In the genomic region with DNA sequence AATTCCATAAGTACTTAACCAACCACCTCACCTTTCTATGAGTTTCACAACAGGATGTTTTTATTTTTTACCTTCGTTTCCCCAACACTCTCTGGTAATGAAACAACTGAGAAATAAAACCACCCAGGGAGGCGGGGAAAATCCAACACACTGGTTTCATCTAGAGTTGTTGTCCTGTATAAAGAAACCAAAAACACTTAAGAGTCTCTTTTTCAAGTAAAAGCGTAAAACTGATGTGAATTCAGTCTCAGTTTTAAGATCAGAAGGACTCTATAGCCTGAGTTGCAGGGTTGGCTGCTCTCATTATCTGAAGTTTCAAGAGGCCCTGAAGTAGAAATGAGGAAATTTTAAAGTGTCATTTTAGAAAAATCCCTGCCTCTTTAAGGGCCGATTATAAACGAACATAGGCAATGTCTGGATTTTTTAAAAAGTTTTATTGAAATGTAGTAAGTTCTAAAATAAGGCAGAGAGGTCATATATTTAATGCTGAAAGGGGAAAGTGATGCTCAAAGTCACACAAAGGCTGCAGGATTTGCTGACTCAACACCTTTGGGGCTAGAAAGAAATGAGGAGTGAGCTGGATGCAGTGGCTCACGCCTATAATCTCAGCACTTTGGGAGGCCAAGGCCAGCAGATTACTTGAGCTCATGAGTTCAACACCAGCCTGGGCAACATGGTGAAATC, we compare ENCODE assay signal across 12 cellular contexts. TPM values are rescaled to one million over a fixed set of nuclear protein-coding genes. Genes with fewer than 3 reads are reported as not detected.
DNase-seq lines count a peak whose midpoint lies in the region; ATAC-seq and TF ChIP-seq lines count a peak whose summit lies in the region.
"Had no signal": no experiment of that assay in that cellular context is flagged by ENCODE, and none has a peak within 500 bp of the region (broad histone marks: within the 10 kb centered on the region; RNA-seq: fewer than 3 reads in every experiment).

No MANE protein-coding gene starts in this region.

- in situ Hi-C loops in GM13976 (cut with MboI; ENCODE audit: low sequenced_read_pairs, unreplicated experiment) = no loop called here

- H2BK20ac ChIP-seq in H9 (ENCODE audit: low read depth, low read length, poor library complexity, severe bottlenecking) = no peak overlapping the region

- no peak overlapping the region for H2BK15ac ChIP-seq in H9 (ENCODE audit: low read depth, low read length)

- H3K9ac ChIP-seq in OCI-LY3 (ENCODE audit: low read length) (no peak overlapping the region), H9 (ENCODE audit: extremely low read depth, insufficient read length, low read length) (no peak overlapping the region)

- H2AFZ ChIP-seq in OCI-LY3 (ENCODE audit: low read depth, low read length) (no peak overlapping the region), H9 (ENCODE audit: low read length) (no peak overlapping the region)

- H3K23ac ChIP-seq in H9 (ENCODE audit: insufficient read length, low read depth, low read length) = no peak overlapping the region

- H3K79me1 ChIP-seq in H9 (ENCODE audit: insufficient read depth, low read depth, low read length, poor library complexity, severe bottlenecking) = no peaks in the 10 kb centered on the region

- peaks cover 2 to 9% (median 8%) of the 10 kb centered on the region in 3 experiments; a peak in 6 of 7 replicates for H3K36me3 Mint-ChIP-seq in H9 (ENCODE audit: insufficient read depth in 1 of 3, low read depth in 3 of 3)

- H3K9me3 ChIP-seq in OCI-LY3 (ENCODE audit: insufficient read depth, low read length) (no peaks in the 10 kb centered on the region), right lobe of liver (peaks cover 0 to 2% (median 0%) of the 10 kb centered on the region in 4 donors), WERI-Rb-1 (ENCODE audit: severe bottlenecking) (no peaks in the 10 kb centered on the region), H9 (ENCODE audit: control insufficient read depth, low read depth, low read length) (no peaks in the 10 kb centered on the region)
- H3K9me3 ChIP-seq: uterus had no signal

- H3T11ph ChIP-seq in H9 (ENCODE audit: low read length) = no peak overlapping the region

- peaks cover 2 to 7% of the 10 kb centered on the region in 2 experiments for H3K4me1 Mint-ChIP-seq in H9

- H4K5ac ChIP-seq in H9 (ENCODE audit: insufficient read length, low read depth, low read length) = no peak overlapping the region

- H3K79me2 ChIP-seq in OCI-LY3 (ENCODE audit: low read length) (no peaks in the 10 kb centered on the region), H9 (ENCODE audit: insufficient read depth, low read length) (no peaks in the 10 kb centered on the region)

- no peak for TF ChIP-seq POLR2A in right lobe of liver (IDR thresholded peaks at IDR 0.05)

- H3K4ac ChIP-seq in H9 (ENCODE audit: low read depth, low read length) = no peak overlapping the region

- peak; percentile 45 for DNase-seq in GM13976 (ENCODE audit: low spot score)
- no peak for DNase-seq in right lobe of liver
- no peak for DNase-seq in foreskin fibroblast
- no peak for DNase-seq in WERI-Rb-1
- no peak for DNase-seq in NCI-H82 (lab: John Stamatoyannopoulos, UW)
- DNase-seq in H9 = no peak
- DNase-seq: DMS53, left colon, occipital lobe, uterus had no signal

- H3K4me2 ChIP-seq in OCI-LY3 (ENCODE audit: low read length) = peak overlapping the region; percentile 43
- H3K4me2 ChIP-seq in H9 (ENCODE audit: insufficient read depth, insufficient read length, low read length) = no peak overlapping the region

- peaks cover 8% of the 10 kb centered on the region for H3K36me3 ChIP-seq in OCI-LY3 (replicated peaks; ENCODE audit: low read depth, low read length)
- no peaks in the 10 kb centered on the region for H3K36me3 ChIP-seq in right lobe of liver
- H3K36me3 ChIP-seq in WERI-Rb-1 = no peaks in the 10 kb centered on the region; the same call in 1 of the 2 replicates
- H3K36me3 ChIP-seq: uterus had no signal

- H3K27ac ChIP-seq in OCI-LY3 (ENCODE audit: low read length) (peak overlapping the region; percentile 62), right lobe of liver (peak overlapping the region in 2 of 3 donors; percentile 58 to 61), WERI-Rb-1 (no peak overlapping the region), H9 (ENCODE audit: insufficient read length, low read depth, low read length) (no peak overlapping the region)
- H3K27ac ChIP-seq: uterus had no signal

- no peaks in the 10 kb centered on the region for H4K20me1 ChIP-seq in OCI-LY3 (ENCODE audit: insufficient read depth, low read length)
- H4K20me1 ChIP-seq in H9 (ENCODE audit: control insufficient read depth, insufficient read depth, insufficient read length) = no peaks in the 10 kb centered on the region

- H3K4me3 ChIP-seq in OCI-LY3 (ENCODE audit: low read length) (no peak overlapping the region; the same call in 1 of the 2 replicates), right lobe of liver (no peak overlapping the region), foreskin fibroblast (ENCODE audit: low read depth in 1 of 2, low read length in 2 of 2) (no peak overlapping the region), WERI-Rb-1 (ENCODE audit: low read depth, low read length) (no peak overlapping the region)
- H3K4me3 ChIP-seq: uterus had no signal

- H4K8ac ChIP-seq in H9 (replicated peaks; ENCODE audit: insufficient read length, low read depth, low read length) = no peak overlapping the region

- H3K18ac ChIP-seq in H9 (ENCODE audit: insufficient read length, low read depth, low read length) = no peak overlapping the region

- no peak overlapping the region for H3K4me3 Mint-ChIP-seq in H9

- no peak overlapping the region for H4K91ac ChIP-seq in H9 (ENCODE audit: insufficient read length, low read depth, low read length)

- no peak overlapping the region for H2BK120ac ChIP-seq in H9 (ENCODE audit: low read depth, low read length, poor library complexity, severe bottlenecking)

- H2BK5ac ChIP-seq in H9 (ENCODE audit: insufficient read length, low read length) = no peak overlapping the region

- peak; percentile 69 for ATAC-seq in GM19467 (IDR thresholded peaks at IDR 0.05; ENCODE audit: unreplicated experiment)
- no peak for ATAC-seq in right lobe of liver
- ATAC-seq: left colon had no signal

- WGBS in right lobe of liver (ENCODE audit: insufficient coverage, low coverage, low lambda C conversion rate, missing lambda C conversion rate) = 53% methylated on average over 6 of the region's 6 CpGs
- no CpG with 5 or more reads among the region's 6 CpGs for WGBS in H9 (ENCODE audit: extremely low coverage, insufficient read length, low lambda C conversion rate)

- H2BK12ac ChIP-seq in H9 (ENCODE audit: insufficient read length, low read depth, low read length) = no peak overlapping the region

- no peak overlapping the region for H3K14ac ChIP-seq in H9 (ENCODE audit: insufficient read depth, low read length)

- no peak for TF ChIP-seq CTCF in GM13976 (IDR thresholded peaks at IDR 0.05; ENCODE audit: borderline replicate concordance, control extremely low read depth, extremely low read depth, insufficient read depth, missing control alignments)
- TF ChIP-seq CTCF in OCI-LY3 (IDR thresholded peaks at IDR 0.05; ENCODE audit: low read depth, low read length) = no peak
- no peak for TF ChIP-seq CTCF in right lobe of liver (IDR thresholded peaks at IDR 0.05)
- no peak for TF ChIP-seq CTCF in foreskin fibroblast (IDR thresholded peaks at IDR 0.05; ENCODE audit: low read depth, low read length)
- no peak for TF ChIP-seq CTCF in WERI-Rb-1 (IDR thresholded peaks at IDR 0.05; ENCODE audit: low read depth, low read length)
- TF ChIP-seq CTCF in H9 (conservative IDR thresholded peaks at IDR 0.05) = no peak

- no peaks in the 10 kb centered on the region for H3K23me2 ChIP-seq in H9 (ENCODE audit: insufficient read length, low read depth, low read length, poor library complexity, severe bottlenecking)

- H3K27ac Mint-ChIP-seq in H9 = peak overlapping the region in 1 of 3 experiments; percentile 19; a peak in 1 of 7 replicates

- H3K9me3 Mint-ChIP-seq in H9 = peaks cover 3 to 9% of the 10 kb centered on the region in 2 experiments; a peak in 3 of 5 replicates

- peaks cover 17% of the 10 kb centered on the region for H3K4me1 ChIP-seq in OCI-LY3 (ENCODE audit: low read length)
- H3K4me1 ChIP-seq in right lobe of liver = peaks cover 0 to 13% (median 3%) of the 10 kb centered on the region in 4 donors
- H3K4me1 ChIP-seq in H9 (ENCODE audit: insufficient read depth, low read length) = no peaks in the 10 kb centered on the region
- H3K4me1 ChIP-seq: uterus had no signal

- intact Hi-C loops in right lobe of liver (cut with DNase I) = loop anchor here (10.0 kb wide), 2 partner anchors 55 to 155 kb away; a partner anchor contains a TSS

- H2AK5ac ChIP-seq in H9 (ENCODE audit: insufficient read length, low read length) = no peak overlapping the region

- no peaks in the 10 kb centered on the region for H3K27me3 Mint-ChIP-seq in H9 (ENCODE audit: low read depth)

- H3K56ac ChIP-seq in H9 (ENCODE audit: insufficient read length, low read depth, low read length) = no peak overlapping the region

- H3K27me3 ChIP-seq in OCI-LY3 (ENCODE audit: low read depth, low read length) (no peaks in the 10 kb centered on the region), right lobe of liver (no peaks in the 10 kb centered on the region), WERI-Rb-1 (ENCODE audit: insufficient read depth, low read depth, severe bottlenecking) (no peaks in the 10 kb centered on the region), H9 (ENCODE audit: insufficient read depth, low read length) (no peaks in the 10 kb centered on the region)
- H3K27me3 ChIP-seq: uterus had no signal

RNA-seq across cellular contexts. Expression of a gene that starts 27.2 kb away (rescaled TPM):
- total RNA-seq in right lobe of liver (not detected), H9 (2021) (not detected in 2 replicates)
- total RNA-seq: left colon, occipital lobe, uterus had no signal

RNA-seq across cellular contexts. Expression of a gene that starts 46.7 kb away (rescaled TPM):
- total RNA-seq in right lobe of liver = 10 to 100 TPM; 27.8 to 51.6 (median 34.2) TPM
- 45.6 and 47.9 TPM in 2 replicates for total RNA-seq in H9 (2021)

Comparison
In these comparisons a context has a peak if more than half of its experiments do, and no peak if none do; other contexts are left out.
1. H3K27ac ChIP-seq: peak in OCI-LY3 (single experiment) and right lobe of liver (2 of 3); none in WERI-Rb-1 (single experiment) and H9 (single experiment).